In the genomic region with DNA sequence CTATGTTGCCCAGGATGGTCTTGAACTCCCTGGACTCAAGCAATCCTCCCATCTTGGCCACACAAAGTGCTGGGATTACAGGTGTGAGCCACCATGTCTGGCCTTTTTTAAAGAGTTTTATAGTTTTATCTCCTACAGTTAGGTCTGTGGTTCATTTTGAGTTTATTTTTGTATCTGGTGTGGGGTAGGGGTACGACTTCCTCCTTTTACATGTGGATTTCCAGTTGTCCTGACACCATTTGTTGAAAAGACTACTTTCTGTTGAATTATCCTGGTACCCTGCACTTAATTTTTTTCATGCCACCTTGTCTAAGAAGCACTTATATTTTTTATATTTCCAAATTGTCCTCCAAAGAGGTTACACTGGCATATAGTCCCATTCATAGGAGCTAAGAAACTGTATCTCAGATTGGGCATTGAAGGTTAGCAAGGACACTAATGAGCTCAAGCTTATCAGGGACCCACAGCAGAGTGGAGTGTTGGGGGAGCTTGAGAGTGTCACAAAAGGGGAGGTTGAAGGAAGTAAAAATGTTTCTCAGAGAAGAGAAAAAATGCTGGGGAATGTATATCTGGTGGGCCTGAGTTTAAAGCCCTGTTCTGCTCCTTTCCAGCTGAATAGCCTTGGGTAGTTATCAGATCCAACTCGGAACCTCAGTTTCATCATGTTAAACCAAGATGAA, we compare ENCODE assay signal across 12 cellular contexts. TPM values are rescaled to one million over a fixed set of nuclear protein-coding genes. Genes with fewer than 3 reads are reported as not detected.
DNase-seq lines count a peak whose midpoint lies in the region; ATAC-seq and TF ChIP-seq lines count a peak whose summit lies in the region.
"Had no signal": no experiment of that assay in that cellular context is flagged by ENCODE, and none has a peak within 500 bp of the region (broad histone marks: within the 10 kb centered on the region; RNA-seq: fewer than 3 reads in every experiment).

No MANE protein-coding gene starts in this region.

- no peaks in the 10 kb centered on the region for H3K27me3 ChIP-seq in DND-41 (ENCODE audit: insufficient read depth, low read length, poor library complexity)
- H3K27me3 ChIP-seq: neural progenitor cell had no signal

- no peaks in the 10 kb centered on the region for H3K36me3 Mint-ChIP-seq in T-cell
- H3K36me3 Mint-ChIP-seq in memory B cell, result no peaks in the 10 kb centered on the region

- no peak for TF ChIP-seq CTCF in DND-41 (IDR thresholded peaks at IDR 0.05; ENCODE audit: borderline replicate concordance, extremely low read depth, low read length, poor library complexity, severe bottlenecking)

- peak overlapping the region in 2 of 3 donors; percentile 41 to 63 for H3K4me3 Mint-ChIP-seq in T-cell
- no peak overlapping the region for H3K4me3 Mint-ChIP-seq in memory B cell
- H3K4me3 Mint-ChIP-seq: neural progenitor cell had no signal

- no peaks in the 10 kb centered on the region for H4K20me1 ChIP-seq in DND-41 (ENCODE audit: insufficient read depth, low read length)

- no peak overlapping the region for H2AFZ ChIP-seq in DND-41 (ENCODE audit: low read depth, low read length)
- H2AFZ ChIP-seq: neural progenitor cell had no signal

- peaks cover 26% of the 10 kb centered on the region for H3K36me3 ChIP-seq in DND-41 (ENCODE audit: insufficient read depth, low read length)
- H3K36me3 ChIP-seq: neural progenitor cell had no signal

- H3K9me3 Mint-ChIP-seq in T-cell (no peaks in the 10 kb centered on the region), memory B cell (no peaks in the 10 kb centered on the region)
- H3K9me3 Mint-ChIP-seq: neural progenitor cell had no signal

- POLR2A ChIA-PET in T-cell (lab: Charles Lee), result interaction anchor here in 1 of 2 donors (0.5 kb wide), 1 partner anchor 80 kb away, joined by 6 read pairs; no protein-coding TSS in a partner anchor

- H3K27ac Mint-ChIP-seq in T-cell (peak overlapping the region in 1 of 2 donors; percentile 64), memory B cell (peak overlapping the region; percentile 84)
- H3K27ac Mint-ChIP-seq: neural progenitor cell had no signal

- H3K4me1 Mint-ChIP-seq in T-cell (peaks cover 35 to 41% (median 35%) of the 10 kb centered on the region in 3 donors), memory B cell (peaks cover 23% of the 10 kb centered on the region)

- no peak overlapping the region for H3K4me3 ChIP-seq in DND-41 (ENCODE audit: low read depth in 1 of 2, low read length in 2 of 2)
- H3K4me3 ChIP-seq: neural progenitor cell had no signal

- CTCF ChIA-PET in T-cell (lab: Charles Lee), result interaction anchor here (0.5 to 2.7 kb wide), 8 partner anchors 8 to 139 kb away, joined by 3 to 25 read pairs (median 4); a partner anchor contains a TSS

- no peaks in the 10 kb centered on the region for H3K9me3 ChIP-seq in DND-41 (ENCODE audit: insufficient read depth, low read length, severe bottlenecking)

- ATAC-seq in DND-41 (ENCODE audit: insufficient read depth, low read depth) (peak; percentile 9; the same call in 1 of the 3 replicates), HG02885 (IDR thresholded peaks at IDR 0.05; ENCODE audit: poor library complexity, unreplicated experiment) (peak; percentile 5), T-cell (replicated peaks in 1 of 4) (peak; percentile 17 to 35 (median 33)), memory B cell (ENCODE audit: low read depth) (peak; percentile 33)

- no peaks in the 10 kb centered on the region for H3K27me3 Mint-ChIP-seq in T-cell
- H3K27me3 Mint-ChIP-seq in memory B cell, result no peaks in the 10 kb centered on the region

- no peaks in the 10 kb centered on the region for H3K79me2 ChIP-seq in DND-41 (ENCODE audit: insufficient read depth, low read length)

- H3K4me2 ChIP-seq in DND-41 (ENCODE audit: insufficient read depth, low read length), result no peak overlapping the region
- H3K4me2 ChIP-seq: neural progenitor cell had no signal

- H3K9ac ChIP-seq in DND-41 (ENCODE audit: low read depth, low read length), result no peak overlapping the region
- H3K9ac ChIP-seq: neural progenitor cell had no signal

- no peak overlapping the region for H3K27ac ChIP-seq in DND-41 (ENCODE audit: low read length)
- H3K27ac ChIP-seq: neural progenitor cell had no signal

- DNase-seq in DND-41 (no peak), T-cell (no peak), memory B cell (ENCODE audit: low spot score in 2 of 2) (no peak), NCI-H226 (no peak), NCI-H345 treated with DMSO at 0.1 percent for 48 hours (lab: John Stamatoyannopoulos, UW; ENCODE audit: unreplicated experiment) (no peak), NCI-H1105 treated with DMSO at 0.1 percent for 48 hours (lab: John Stamatoyannopoulos, UW) (no peak)
- DNase-seq: dermis blood vessel endothelial cell, NCI-H1436 treated with DMSO at 0.1 percent for 48 hours, NCI-H510A treated with DMSO at 0.1 percent for 48 hours had no signal

- H3K4me1 ChIP-seq in DND-41 (ENCODE audit: insufficient read depth, low read length), result no peaks in the 10 kb centered on the region
- H3K4me1 ChIP-seq: neural progenitor cell had no signal

RNA-seq across cellular contexts. Expression of a gene that starts 23.4 kb away (rescaled TPM):
- 100 to 1,000 TPM in 2 of 5 donors, 10 to 100 TPM in 3; 60.7 to 133 (median 79.3) TPM for total RNA-seq in T-cell

RNA-seq across cellular contexts. Expression of a gene that starts 48.4 kb away (rescaled TPM):
- total RNA-seq in T-cell, result under 1 TPM in 4 of 5 donors, not detected in 1; 0.13 to 0.19 (median 0.18) TPM

RNA-seq across cellular contexts. Expression of a gene that starts 55.6 kb away (rescaled TPM):
- 10 to 100 TPM in 4 of 5 donors, 1 to 10 TPM in 1; 9.9 to 43.6 (median 16.4) TPM for total RNA-seq in T-cell
- total RNA-seq: dermis blood vessel endothelial cell, subcutaneous adipose tissue had no signal
